In genomic region chr19:16873603-16874002, GRCh38 we compare ENCODE assay signal across 24 cellular contexts. TPM values are rescaled to one million over a fixed set of nuclear protein-coding genes. Genes with fewer than 3 reads are reported as not detected.
DNase-seq lines count a peak whose midpoint lies in the region; ATAC-seq and TF ChIP-seq lines count a peak whose summit lies in the region.
"Had no signal": no experiment of that assay in that cellular context is flagged by ENCODE, and none has a peak within 500 bp of the region (broad histone marks: within the 10 kb centered on the region; RNA-seq: fewer than 3 reads in every experiment).

No MANE protein-coding gene starts in this region.

- H3K4me3 ChIP-seq in mesodermal cell (ENCODE audit: extremely low read depth, insufficient read depth, low read length, poor library complexity, severe bottlenecking), result no peak overlapping the region
- no peak overlapping the region for H3K4me3 ChIP-seq in testis
- H3K4me3 ChIP-seq: thoracic aorta had no signal

- intact Hi-C loops in natural killer cell (cut with micrococcal nuclease) (no loop called here), activated B cell treated with CpG ODN at 0.5 μM for 24 hours (cut with micrococcal nuclease) (no loop called here), testis (cut with DNase I; ENCODE audit: low total_unique reads) (no loop called here)

- ATAC-seq in natural killer cell (no peak), activated B cell treated with CpG ODN at 0.5 μM for 24 hours (ENCODE audit: low read depth) (no peak), HG02588 (IDR thresholded peaks at IDR 0.05; ENCODE audit: unreplicated experiment) (no peak)
- no peak for ATAC-seq in natural killer cell treated with Interleukin-12 subunit alpha and Interleukin-12 subunit beta and Interleukin-15 and Interleukin-18, amount 100 ng/mL, for 72 hours
- ATAC-seq: foreskin keratinocyte had no signal

- H3K4me3 Mint-ChIP-seq in natural killer cell (no peak overlapping the region), activated B cell treated with CpG ODN at 0.5 μM for 24 hours (no peak overlapping the region)
- no peak overlapping the region for H3K4me3 Mint-ChIP-seq in natural killer cell treated with Interleukin-12 subunit alpha and Interleukin-12 subunit beta and Interleukin-15 and Interleukin-18, amount 100 ng/mL, for 72 hours

- CTCF ChIA-PET in activated B cell treated with CpG ODN at 0.5 μM for 24 hours (lab: Charles Lee), result no interaction called here
- CTCF ChIA-PET in GM10248 (lab: Yijun Ruan, JAX), result interaction anchor here (0.7 kb wide), 1 partner anchor 11 kb away, joined by 3 read pairs; no protein-coding TSS in a partner anchor

- peaks cover 0 to 9% of the 10 kb centered on the region in 2 donors for H3K9me3 Mint-ChIP-seq in natural killer cell
- peaks cover 8% of the 10 kb centered on the region for H3K9me3 Mint-ChIP-seq in natural killer cell treated with Interleukin-12 subunit alpha and Interleukin-12 subunit beta and Interleukin-15 and Interleukin-18, amount 100 ng/mL, for 72 hours
- H3K9me3 Mint-ChIP-seq in activated B cell treated with CpG ODN at 0.5 μM for 24 hours, result peaks cover 7% of the 10 kb centered on the region

- peaks cover 82% of the 10 kb centered on the region for H3K36me3 ChIP-seq in mesodermal cell (ENCODE audit: control insufficient read depth, insufficient read depth, low read length)
- no peaks in the 10 kb centered on the region for H3K36me3 ChIP-seq in testis (ENCODE audit: low read depth, missing control alignments)

- H3K9me3 ChIP-seq in mesodermal cell (ENCODE audit: control insufficient read depth, low read length) (peaks cover 8% of the 10 kb centered on the region), testis (no peaks in the 10 kb centered on the region)
- H3K9me3 ChIP-seq: thoracic aorta had no signal

- TF ChIP-seq CTCF in natural killer cell (IDR thresholded peaks at IDR 0.05) (no peak), activated B cell treated with CpG ODN at 0.5 μM for 24 hours (IDR thresholded peaks at IDR 0.05) (no peak), testis (IDR thresholded peaks at IDR 0.05) (no peak), GM10248 (IDR thresholded peaks at IDR 0.05; ENCODE audit: control extremely low read depth, extremely low read depth, low read depth, missing control alignments) (no peak)

- H3K27me3 ChIP-seq in testis, result no peaks in the 10 kb centered on the region
- H3K27me3 ChIP-seq: foreskin keratinocyte had no signal

- no peaks in the 10 kb centered on the region for H3K27me3 Mint-ChIP-seq in natural killer cell (ENCODE audit: low read depth in 2 of 2)
- H3K27me3 Mint-ChIP-seq in natural killer cell treated with Interleukin-12 subunit alpha and Interleukin-12 subunit beta and Interleukin-15 and Interleukin-18, amount 100 ng/mL, for 72 hours, result no peaks in the 10 kb centered on the region
- no peaks in the 10 kb centered on the region for H3K27me3 Mint-ChIP-seq in activated B cell treated with CpG ODN at 0.5 μM for 24 hours

- H3K27ac ChIP-seq in mesodermal cell (ENCODE audit: low read depth, low read length, severe bottlenecking), result peak overlapping the region; percentile 87
- peak overlapping the region; percentile 50 to 74 for H3K27ac ChIP-seq in testis
- H3K27ac ChIP-seq: thoracic aorta had no signal

- no peak for DNase-seq in natural killer cell
- DNase-seq in natural killer cell treated with Interleukin-12 subunit alpha and Interleukin-12 subunit beta and Interleukin-15 and Interleukin-18, amount 100 ng/mL, for 72 hours (ENCODE audit: low spot score), result no peak
- no peak for DNase-seq in activated B cell treated with CpG ODN at 0.5 μM for 24 hours
- no peak for DNase-seq in testis
- DNase-seq in T-helper 9 cell, result no peak
- no peak for DNase-seq in GM10248 (ENCODE audit: extremely low spot score)
- DNase-seq: ACHN; activated naive CD4-positive, alpha-beta T cell treated with anti-CD3 and anti-CD28 coated beads, Interleukin-2, amount 50 U/mL, for 16 hours; cortex of kidney; DMS79; foreskin keratinocyte; hypothalamus; IMR-90; mammary epithelial cell; NCI-H1930; NCI-H446; Right ventricle myocardium superior; small intestine; stimulated activated CD4-positive, alpha-beta T cell treated with anti-CD3 and anti-CD28 coated beads, Interleukin-4, amount 100 ng/mL, for 1 hour had no signal

- H3K27ac Mint-ChIP-seq in natural killer cell, result peak overlapping the region; percentile 84 to 90
- peak overlapping the region in 1 of 2 donors; percentile 70 for H3K27ac Mint-ChIP-seq in natural killer cell treated with Interleukin-12 subunit alpha and Interleukin-12 subunit beta and Interleukin-15 and Interleukin-18, amount 100 ng/mL, for 72 hours
- H3K27ac Mint-ChIP-seq in activated B cell treated with CpG ODN at 0.5 μM for 24 hours, result peak overlapping the region; percentile 88

- H3K36me3 Mint-ChIP-seq in natural killer cell, result peaks cover 10% of the 10 kb centered on the region
- H3K36me3 Mint-ChIP-seq in natural killer cell treated with Interleukin-12 subunit alpha and Interleukin-12 subunit beta and Interleukin-15 and Interleukin-18, amount 100 ng/mL, for 72 hours, result peaks cover 12% of the 10 kb centered on the region
- H3K36me3 Mint-ChIP-seq in activated B cell treated with CpG ODN at 0.5 μM for 24 hours (ENCODE audit: low read depth), result peaks cover 73% of the 10 kb centered on the region

- POLR2A ChIA-PET in activated B cell treated with CpG ODN at 0.5 μM for 24 hours (lab: Charles Lee) (no interaction called here), GM10248 (lab: Yijun Ruan, JAX) (no interaction called here)

- 96 to 97% methylated on average over 3 of the region's 3 CpGs for WGBS in mesodermal cell (ENCODE audit: insufficient coverage in 2 of 2), 2 experiments
- WGBS in testis, 2 donors, result 69 to 70% methylated on average over 3 of the region's 3 CpGs

- H3K4me1 Mint-ChIP-seq in natural killer cell (peaks cover 25 to 41% of the 10 kb centered on the region in 2 donors), activated B cell treated with CpG ODN at 0.5 μM for 24 hours (peaks cover 12% of the 10 kb centered on the region)
- peaks cover 21 to 30% of the 10 kb centered on the region in 2 donors for H3K4me1 Mint-ChIP-seq in natural killer cell treated with Interleukin-12 subunit alpha and Interleukin-12 subunit beta and Interleukin-15 and Interleukin-18, amount 100 ng/mL, for 72 hours (ENCODE audit: low read depth in 2 of 2)

- no peak for TF ChIP-seq POLR2A in testis (IDR thresholded peaks at IDR 0.05)

- H3K4me1 ChIP-seq in mesodermal cell (ENCODE audit: control insufficient read depth, insufficient read depth, low read length, poor library complexity, severe bottlenecking), result no peaks in the 10 kb centered on the region
- H3K4me1 ChIP-seq in testis, result peaks cover 10% of the 10 kb centered on the region
- H3K4me1 ChIP-seq: foreskin keratinocyte had no signal

RNA-seq across cellular contexts. Expression of gene F2RL3, which starts 15.2 kb away (rescaled TPM):
- total RNA-seq in natural killer cell, result under 1 TPM; 0.24 to 0.39 (median 0.28) TPM
- 1 to 10 TPM; 1.5 to 2.0 TPM for total RNA-seq in natural killer cell treated with Interleukin-12 subunit alpha and Interleukin-12 subunit beta and Interleukin-15 and Interleukin-18, amount 100 ng/mL, for 72 hours
- total RNA-seq in activated B cell treated with CpG ODN at 0.5 μM for 24 hours, result 0.58 and 0.83 TPM in 2 replicates
- 0.29 TPM for polyA plus RNA-seq in mesodermal cell (2013, experiment 1 of 2)
- 0.20 TPM for polyA plus RNA-seq in mesodermal cell (2013, experiment 2 of 2)
- total RNA-seq in testis, result 1 to 10 TPM; 4.6 to 6.9 TPM
- 4.4 TPM for polyA plus RNA-seq in testis (ENCODE audit: insufficient read depth, low read depth, low replicate concordance)
- total RNA-seq: foreskin keratinocyte, IMR-90 had no signal
- polyA plus RNA-seq: foreskin keratinocyte, keratinocyte, neural cell had no signal

RNA-seq across cellular contexts. Expression of gene SIN3B, which starts 44.4 kb away (rescaled TPM):
- 10 to 100 TPM; 58.4 to 70.1 (median 60.2) TPM for total RNA-seq in natural killer cell
- total RNA-seq in natural killer cell treated with Interleukin-12 subunit alpha and Interleukin-12 subunit beta and Interleukin-15 and Interleukin-18, amount 100 ng/mL, for 72 hours, result 10 to 100 TPM; 33.0 to 53.2 TPM
- 63.7 and 73.1 TPM in 2 replicates for total RNA-seq in activated B cell treated with CpG ODN at 0.5 μM for 24 hours
- polyA plus RNA-seq in mesodermal cell (2013, experiment 1 of 2), result 54.0 TPM
- 42.7 TPM for polyA plus RNA-seq in mesodermal cell (2013, experiment 2 of 2)
- 100 to 1,000 TPM; 231 to 283 TPM for total RNA-seq in testis
- 70.6 TPM for polyA plus RNA-seq in testis (ENCODE audit: insufficient read depth, low read depth, low replicate concordance)
